14 cellular contexts compared by ENCODE assay signal in genomic region chr15:75925440-75925839, GRCh38.
"Had no signal": no experiment of that assay in that cellular context is flagged by ENCODE, and none has a peak within 500 bp of the region (broad histone marks: within the 10 kb centered on the region; RNA-seq: fewer than 3 reads in every experiment).

No MANE protein-coding gene starts in this region.

- H3K4me1 Mint-ChIP-seq: neural crest cell had no signal

- H3K27ac Mint-ChIP-seq: activated CD4-positive, alpha-beta memory T cell treated with anti-CD3 and anti-CD28 coated beads, Interleukin-2, amount 10 ng/mL, durations not matched to agents 7 days and 5 days had no signal

- H3K9me3 Mint-ChIP-seq: activated CD4-positive, alpha-beta memory T cell treated with anti-CD3 and anti-CD28 coated beads, Interleukin-2, amount 10 ng/mL, durations not matched to agents 7 days and 5 days; neural crest cell; stimulated activated naive CD8-positive, alpha-beta T cell treated with anti-CD3 and anti-CD28 coated beads, Interleukin-15, amount 100 ng/mL, for 72 hours had no signal

- H3K27me3 Mint-ChIP-seq: activated CD4-positive, alpha-beta memory T cell treated with anti-CD3 and anti-CD28 coated beads, Interleukin-2, amount 10 ng/mL, durations not matched to agents 7 days and 5 days; stimulated activated naive CD8-positive, alpha-beta T cell treated with anti-CD3 and anti-CD28 coated beads, Interleukin-15, amount 100 ng/mL, for 72 hours had no signal

- H3K4me3 ChIP-seq: esophagus squamous epithelium, spleen, upper lobe of left lung had no signal

- H3K27me3 ChIP-seq: esophagus squamous epithelium, spleen, upper lobe of left lung had no signal

- H3K4me3 Mint-ChIP-seq: activated CD4-positive, alpha-beta memory T cell treated with anti-CD3 and anti-CD28 coated beads, Interleukin-2, amount 10 ng/mL, durations not matched to agents 7 days and 5 days; neural crest cell; stimulated activated naive CD8-positive, alpha-beta T cell treated with anti-CD3 and anti-CD28 coated beads, Interleukin-15, amount 100 ng/mL, for 72 hours had no signal

- H3K9me3 ChIP-seq: esophagus squamous epithelium, spleen, upper lobe of left lung had no signal

- H3K27ac ChIP-seq: esophagus squamous epithelium, spleen, VCaP had no signal

- DNase-seq: activated CD4-positive, alpha-beta memory T cell treated with anti-CD3 and anti-CD28 coated beads, Interleukin-2, amount 10 ng/mL, durations not matched to agents 7 days and 5 days; activated gamma-delta T cell; activated T-cell treated with anti-CD3 and anti-CD28 coated beads, Interleukin-2, amount 50 U/mL, for 48 hours; aorta; cerebellar nuclear complex; effector CD8-positive, alpha-beta T cell; esophagus squamous epithelium; hypothalamus; spleen; stimulated activated naive CD8-positive, alpha-beta T cell treated with anti-CD3 and anti-CD28 coated beads, Interleukin-15, amount 100 ng/mL, for 72 hours; upper lobe of left lung had no signal

- ATAC-seq: sciatic nerve; stimulated activated naive CD8-positive, alpha-beta T cell treated with anti-CD3 and anti-CD28 coated beads, Interleukin-15, amount 100 ng/mL, for 72 hours had no signal
